1 cellular context compared by ENCODE assay signal in genomic region chr18:74480149-74480651, GRCh38.
A peak's percentile ranks its signal among the peaks of the same experiment; 100 is the strongest.
TF ChIP-seq lines count a peak whose summit lies in the region.

No MANE protein-coding gene starts in this region.

TF ChIP-seq in K562, 482 proteins besides CTCF, POLR2A, EP300 and RAD21 (continued from another document and continues in another):
- TF ChIP-seq MXD1 (CRISPR knock-in tag; IDR thresholded peaks at IDR 0.05; ENCODE audit: borderline replicate concordance, poor library complexity, severe bottlenecking) (no peak), ZNF134 (CRISPR knock-in tag; conservative IDR thresholded peaks at IDR 0.05) (no peak), ZBTB40 (IDR thresholded peaks at IDR 0.05) (no peak), ZBTB40 (CRISPR knock-in tag; IDR thresholded peaks at IDR 0.05) (no peak), ZFP91 (CRISPR knock-in tag; IDR thresholded peaks at IDR 0.05) (no peak), WHSC1 (IDR thresholded peaks at IDR 0.05; ENCODE audit: low read length) (no peak), SUPT5H (IDR thresholded peaks at IDR 0.05) (no peak), UBTF (IDR thresholded peaks at IDR 0.05; ENCODE audit: borderline replicate concordance in 1 of 2, low read depth in 2 of 2, low read length in 2 of 2) (no peak), ADNP (tag; IDR thresholded peaks at IDR 0.05) (no peak), MEF2D (tag; conservative IDR thresholded peaks at IDR 0.05; ENCODE audit: low read depth) (no peak), NR1H2 (CRISPR knock-in tag; IDR thresholded peaks at IDR 0.05) (no peak), POLR2H (tag; IDR thresholded peaks at IDR 0.05; ENCODE audit: low read depth) (no peak), ZZZ3 (IDR thresholded peaks at IDR 0.05) (no peak), POLR3A (IDR thresholded peaks at IDR 0.05; ENCODE audit: borderline replicate concordance, extremely low read depth, insufficient read depth, insufficient read length) (no peak), ZNF224 (CRISPR knock-in tag; IDR thresholded peaks at IDR 0.05) (no peak), GATA2 (CRISPR knock-in tag; IDR thresholded peaks at IDR 0.05) (peak; percentile 65; the same call in 1 of the 2 replicates), SMARCA5 (IDR thresholded peaks at IDR 0.05) (no peak), RB1 (IDR thresholded peaks at IDR 0.05; ENCODE audit: low read depth) (no peak), ZNF717 (CRISPR knock-in tag; IDR thresholded peaks at IDR 0.05) (no peak), SMAD3 (CRISPR knock-in tag; conservative IDR thresholded peaks at IDR 0.05) (no peak), RBM22 (IDR thresholded peaks at IDR 0.05; ENCODE audit: low read depth, low read length, poor library complexity, severe bottlenecking) (no peak)
- TF ChIP-seq, protein P1, sequence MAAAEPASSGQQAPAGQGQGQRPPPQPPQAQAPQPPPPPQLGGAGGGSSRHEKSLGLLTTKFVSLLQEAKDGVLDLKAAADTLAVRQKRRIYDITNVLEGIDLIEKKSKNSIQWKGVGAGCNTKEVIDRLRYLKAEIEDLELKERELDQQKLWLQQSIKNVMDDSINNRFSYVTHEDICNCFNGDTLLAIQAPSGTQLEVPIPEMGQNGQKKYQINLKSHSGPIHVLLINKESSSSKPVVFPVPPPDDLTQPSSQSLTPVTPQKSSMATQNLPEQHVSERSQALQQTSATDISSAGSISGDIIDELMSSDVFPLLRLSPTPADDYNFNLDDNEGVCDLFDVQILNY (CRISPR knock-in tag; IDR thresholded peaks at IDR 0.05) = no peak
- TF ChIP-seq, protein P2, sequence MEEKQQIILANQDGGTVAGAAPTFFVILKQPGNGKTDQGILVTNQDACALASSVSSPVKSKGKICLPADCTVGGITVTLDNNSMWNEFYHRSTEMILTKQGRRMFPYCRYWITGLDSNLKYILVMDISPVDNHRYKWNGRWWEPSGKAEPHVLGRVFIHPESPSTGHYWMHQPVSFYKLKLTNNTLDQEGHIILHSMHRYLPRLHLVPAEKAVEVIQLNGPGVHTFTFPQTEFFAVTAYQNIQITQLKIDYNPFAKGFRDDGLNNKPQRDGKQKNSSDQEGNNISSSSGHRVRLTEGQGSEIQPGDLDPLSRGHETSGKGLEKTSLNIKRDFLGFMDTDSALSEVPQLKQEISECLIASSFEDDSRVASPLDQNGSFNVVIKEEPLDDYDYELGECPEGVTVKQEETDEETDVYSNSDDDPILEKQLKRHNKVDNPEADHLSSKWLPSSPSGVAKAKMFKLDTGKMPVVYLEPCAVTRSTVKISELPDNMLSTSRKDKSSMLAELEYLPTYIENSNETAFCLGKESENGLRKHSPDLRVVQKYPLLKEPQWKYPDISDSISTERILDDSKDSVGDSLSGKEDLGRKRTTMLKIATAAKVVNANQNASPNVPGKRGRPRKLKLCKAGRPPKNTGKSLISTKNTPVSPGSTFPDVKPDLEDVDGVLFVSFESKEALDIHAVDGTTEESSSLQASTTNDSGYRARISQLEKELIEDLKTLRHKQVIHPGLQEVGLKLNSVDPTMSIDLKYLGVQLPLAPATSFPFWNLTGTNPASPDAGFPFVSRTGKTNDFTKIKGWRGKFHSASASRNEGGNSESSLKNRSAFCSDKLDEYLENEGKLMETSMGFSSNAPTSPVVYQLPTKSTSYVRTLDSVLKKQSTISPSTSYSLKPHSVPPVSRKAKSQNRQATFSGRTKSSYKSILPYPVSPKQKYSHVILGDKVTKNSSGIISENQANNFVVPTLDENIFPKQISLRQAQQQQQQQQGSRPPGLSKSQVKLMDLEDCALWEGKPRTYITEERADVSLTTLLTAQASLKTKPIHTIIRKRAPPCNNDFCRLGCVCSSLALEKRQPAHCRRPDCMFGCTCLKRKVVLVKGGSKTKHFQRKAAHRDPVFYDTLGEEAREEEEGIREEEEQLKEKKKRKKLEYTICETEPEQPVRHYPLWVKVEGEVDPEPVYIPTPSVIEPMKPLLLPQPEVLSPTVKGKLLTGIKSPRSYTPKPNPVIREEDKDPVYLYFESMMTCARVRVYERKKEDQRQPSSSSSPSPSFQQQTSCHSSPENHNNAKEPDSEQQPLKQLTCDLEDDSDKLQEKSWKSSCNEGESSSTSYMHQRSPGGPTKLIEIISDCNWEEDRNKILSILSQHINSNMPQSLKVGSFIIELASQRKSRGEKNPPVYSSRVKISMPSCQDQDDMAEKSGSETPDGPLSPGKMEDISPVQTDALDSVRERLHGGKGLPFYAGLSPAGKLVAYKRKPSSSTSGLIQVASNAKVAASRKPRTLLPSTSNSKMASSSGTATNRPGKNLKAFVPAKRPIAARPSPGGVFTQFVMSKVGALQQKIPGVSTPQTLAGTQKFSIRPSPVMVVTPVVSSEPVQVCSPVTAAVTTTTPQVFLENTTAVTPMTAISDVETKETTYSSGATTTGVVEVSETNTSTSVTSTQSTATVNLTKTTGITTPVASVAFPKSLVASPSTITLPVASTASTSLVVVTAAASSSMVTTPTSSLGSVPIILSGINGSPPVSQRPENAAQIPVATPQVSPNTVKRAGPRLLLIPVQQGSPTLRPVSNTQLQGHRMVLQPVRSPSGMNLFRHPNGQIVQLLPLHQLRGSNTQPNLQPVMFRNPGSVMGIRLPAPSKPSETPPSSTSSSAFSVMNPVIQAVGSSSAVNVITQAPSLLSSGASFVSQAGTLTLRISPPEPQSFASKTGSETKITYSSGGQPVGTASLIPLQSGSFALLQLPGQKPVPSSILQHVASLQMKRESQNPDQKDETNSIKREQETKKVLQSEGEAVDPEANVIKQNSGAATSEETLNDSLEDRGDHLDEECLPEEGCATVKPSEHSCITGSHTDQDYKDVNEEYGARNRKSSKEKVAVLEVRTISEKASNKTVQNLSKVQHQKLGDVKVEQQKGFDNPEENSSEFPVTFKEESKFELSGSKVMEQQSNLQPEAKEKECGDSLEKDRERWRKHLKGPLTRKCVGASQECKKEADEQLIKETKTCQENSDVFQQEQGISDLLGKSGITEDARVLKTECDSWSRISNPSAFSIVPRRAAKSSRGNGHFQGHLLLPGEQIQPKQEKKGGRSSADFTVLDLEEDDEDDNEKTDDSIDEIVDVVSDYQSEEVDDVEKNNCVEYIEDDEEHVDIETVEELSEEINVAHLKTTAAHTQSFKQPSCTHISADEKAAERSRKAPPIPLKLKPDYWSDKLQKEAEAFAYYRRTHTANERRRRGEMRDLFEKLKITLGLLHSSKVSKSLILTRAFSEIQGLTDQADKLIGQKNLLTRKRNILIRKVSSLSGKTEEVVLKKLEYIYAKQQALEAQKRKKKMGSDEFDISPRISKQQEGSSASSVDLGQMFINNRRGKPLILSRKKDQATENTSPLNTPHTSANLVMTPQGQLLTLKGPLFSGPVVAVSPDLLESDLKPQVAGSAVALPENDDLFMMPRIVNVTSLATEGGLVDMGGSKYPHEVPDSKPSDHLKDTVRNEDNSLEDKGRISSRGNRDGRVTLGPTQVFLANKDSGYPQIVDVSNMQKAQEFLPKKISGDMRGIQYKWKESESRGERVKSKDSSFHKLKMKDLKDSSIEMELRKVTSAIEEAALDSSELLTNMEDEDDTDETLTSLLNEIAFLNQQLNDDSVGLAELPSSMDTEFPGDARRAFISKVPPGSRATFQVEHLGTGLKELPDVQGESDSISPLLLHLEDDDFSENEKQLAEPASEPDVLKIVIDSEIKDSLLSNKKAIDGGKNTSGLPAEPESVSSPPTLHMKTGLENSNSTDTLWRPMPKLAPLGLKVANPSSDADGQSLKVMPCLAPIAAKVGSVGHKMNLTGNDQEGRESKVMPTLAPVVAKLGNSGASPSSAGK (IDR thresholded peaks at IDR 0.05) = peak; percentile 21
- TF ChIP-seq, protein P3, sequence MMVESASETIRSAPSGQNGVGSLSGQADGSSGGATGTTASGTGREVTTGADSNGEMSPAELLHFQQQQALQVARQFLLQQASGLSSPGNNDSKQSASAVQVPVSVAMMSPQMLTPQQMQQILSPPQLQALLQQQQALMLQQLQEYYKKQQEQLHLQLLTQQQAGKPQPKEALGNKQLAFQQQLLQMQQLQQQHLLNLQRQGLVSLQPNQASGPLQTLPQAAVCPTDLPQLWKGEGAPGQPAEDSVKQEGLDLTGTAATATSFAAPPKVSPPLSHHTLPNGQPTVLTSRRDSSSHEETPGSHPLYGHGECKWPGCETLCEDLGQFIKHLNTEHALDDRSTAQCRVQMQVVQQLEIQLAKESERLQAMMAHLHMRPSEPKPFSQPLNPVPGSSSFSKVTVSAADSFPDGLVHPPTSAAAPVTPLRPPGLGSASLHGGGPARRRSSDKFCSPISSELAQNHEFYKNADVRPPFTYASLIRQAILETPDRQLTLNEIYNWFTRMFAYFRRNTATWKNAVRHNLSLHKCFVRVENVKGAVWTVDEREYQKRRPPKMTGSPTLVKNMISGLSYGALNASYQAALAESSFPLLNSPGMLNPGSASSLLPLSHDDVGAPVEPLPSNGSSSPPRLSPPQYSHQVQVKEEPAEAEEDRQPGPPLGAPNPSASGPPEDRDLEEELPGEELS (CRISPR knock-in tag; IDR thresholded peaks at IDR 0.05; ENCODE audit: borderline replicate concordance) = no peak
